12 cellular contexts compared by ENCODE assay signal in the genomic region with DNA sequence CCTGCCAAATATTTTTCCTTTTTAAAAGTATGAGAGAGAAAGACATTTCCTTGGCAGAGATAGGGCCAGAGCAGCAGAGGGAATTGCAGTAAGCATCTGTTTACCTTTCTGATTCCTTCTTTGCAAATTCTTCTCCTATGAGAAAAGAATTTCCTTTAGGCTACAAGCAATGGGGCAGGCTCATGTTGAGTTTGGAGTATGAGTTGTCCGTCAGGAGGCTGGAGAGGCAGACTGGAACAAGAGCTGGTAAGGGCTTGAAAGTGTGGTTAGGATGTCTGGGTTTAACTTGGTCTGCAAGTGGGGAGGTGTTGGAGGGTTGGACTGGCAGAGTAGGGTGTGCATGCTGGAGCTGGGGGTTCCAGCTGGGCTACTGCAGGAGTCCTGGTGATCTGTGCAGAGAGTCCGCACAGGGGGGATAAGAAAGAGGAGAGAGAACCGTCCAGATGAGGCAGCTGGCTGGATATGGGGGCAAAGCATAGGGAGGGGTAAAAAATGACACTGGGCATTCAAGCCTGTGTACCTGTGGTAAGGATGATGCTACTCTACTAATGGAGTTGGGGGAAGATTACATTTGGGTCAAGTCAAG. TPM values are rescaled to one million over a fixed set of nuclear protein-coding genes. Genes with fewer than 3 reads are reported as not detected.
A peak's percentile ranks its signal among the peaks of the same experiment; 100 is the strongest.
DNase-seq lines count a peak whose midpoint lies in the region; ATAC-seq and TF ChIP-seq lines count a peak whose summit lies in the region.
"Had no signal": no experiment of that assay in that cellular context is flagged by ENCODE, and none has a peak within 500 bp of the region (broad histone marks: within the 10 kb centered on the region; RNA-seq: fewer than 3 reads in every experiment).

No MANE protein-coding gene starts in this region.

- CTCF ChIA-PET in Caco-2 (lab: Charles Lee) = no interaction called here

- TF ChIP-seq CTCF in Caco-2 (IDR thresholded peaks at IDR 0.05; ENCODE audit: insufficient read depth in 1 of 2, low read depth in 1 of 2, low read length in 1 of 2, severe bottlenecking in 1 of 2, unreplicated experiment in 1 of 2) (no peak), endothelial cell (IDR thresholded peaks at IDR 0.05; ENCODE audit: unreplicated experiment) (no peak), mesothelial cell of epicardium (IDR thresholded peaks at IDR 0.05; ENCODE audit: unreplicated experiment) (no peak)

- H3K4me1 ChIP-seq in Caco-2 = peaks cover 14% of the 10 kb centered on the region; the same call in 1 of the 2 replicates
- no peaks in the 10 kb centered on the region for H3K4me1 ChIP-seq in right cardiac atrium (ENCODE audit: control insufficient read depth, insufficient read depth, low read length)
- H3K4me1 ChIP-seq: esophagus squamous epithelium had no signal

- POLR2A ChIA-PET in Caco-2 (lab: Charles Lee) = no interaction called here

- H3K27ac Mint-ChIP-seq in Caco-2 (ENCODE audit: unreplicated experiment) (peak overlapping the region; percentile 65), endothelial cell (ENCODE audit: unreplicated experiment) (peak overlapping the region; percentile 30), mesothelial cell of epicardium (peak overlapping the region; percentile 30)
- H3K27ac Mint-ChIP-seq: activated naive CD4-positive, alpha-beta T cell treated with anti-CD3 and anti-CD28 coated beads, Interleukin-2, amount 50 U/mL, for 24 hours had no signal

- 93% methylated on average over 3 of the region's 3 CpGs for WGBS in right cardiac atrium

- H3K4me3 ChIP-seq in Caco-2 (ENCODE audit: low read depth, low read length) (no peak overlapping the region), right cardiac atrium (ENCODE audit: low read length) (no peak overlapping the region)
- H3K4me3 ChIP-seq: esophagus squamous epithelium had no signal

- H3K27me3 ChIP-seq in Caco-2 (replicated peaks; ENCODE audit: control insufficient read depth, insufficient read depth, low read length) (no peaks in the 10 kb centered on the region), right cardiac atrium (ENCODE audit: control insufficient read depth, insufficient read depth) (no peaks in the 10 kb centered on the region)
- H3K27me3 ChIP-seq: esophagus squamous epithelium had no signal

- BruUV-seq in Caco-2 (replicated peaks; lab: Mats Ljungman, UMichigan) = no TSS peak

- H3K36me3 Mint-ChIP-seq in Caco-2 (ENCODE audit: insufficient read depth, unreplicated experiment) (no peaks in the 10 kb centered on the region), endothelial cell (ENCODE audit: low read depth, unreplicated experiment) (no peaks in the 10 kb centered on the region), mesothelial cell of epicardium (no peaks in the 10 kb centered on the region)
- H3K36me3 Mint-ChIP-seq: activated naive CD4-positive, alpha-beta T cell treated with anti-CD3 and anti-CD28 coated beads, Interleukin-2, amount 50 U/mL, for 24 hours had no signal

- no peaks in the 10 kb centered on the region for H3K9me3 ChIP-seq in Caco-2
- no peaks in the 10 kb centered on the region for H3K9me3 ChIP-seq in right cardiac atrium (ENCODE audit: control insufficient read depth, low read length)
- H3K9me3 ChIP-seq: esophagus squamous epithelium had no signal

- peaks cover 21% of the 10 kb centered on the region for H3K4me1 Mint-ChIP-seq in Caco-2 (ENCODE audit: low read depth, unreplicated experiment)
- H3K4me1 Mint-ChIP-seq in endothelial cell (ENCODE audit: unreplicated experiment) = peaks cover 20% of the 10 kb centered on the region
- H3K4me1 Mint-ChIP-seq in mesothelial cell of epicardium = peaks cover 39% of the 10 kb centered on the region
- H3K4me1 Mint-ChIP-seq: activated naive CD4-positive, alpha-beta T cell treated with anti-CD3 and anti-CD28 coated beads, Interleukin-2, amount 50 U/mL, for 24 hours had no signal

- H3K27me3 Mint-ChIP-seq in Caco-2 (ENCODE audit: insufficient read depth, unreplicated experiment) = no peaks in the 10 kb centered on the region
- H3K27me3 Mint-ChIP-seq in endothelial cell (ENCODE audit: unreplicated experiment) = no peaks in the 10 kb centered on the region
- no peaks in the 10 kb centered on the region for H3K27me3 Mint-ChIP-seq in mesothelial cell of epicardium (ENCODE audit: low read depth)

- H3K9me3 Mint-ChIP-seq in Caco-2 (ENCODE audit: unreplicated experiment) (no peaks in the 10 kb centered on the region), endothelial cell (ENCODE audit: unreplicated experiment) (no peaks in the 10 kb centered on the region), mesothelial cell of epicardium (no peaks in the 10 kb centered on the region)
- H3K9me3 Mint-ChIP-seq: activated naive CD4-positive, alpha-beta T cell treated with anti-CD3 and anti-CD28 coated beads, Interleukin-2, amount 50 U/mL, for 24 hours had no signal

- H3K4me3 Mint-ChIP-seq in Caco-2 (ENCODE audit: unreplicated experiment) (no peak overlapping the region), endothelial cell (ENCODE audit: unreplicated experiment) (no peak overlapping the region), mesothelial cell of epicardium (no peak overlapping the region)
- H3K4me3 Mint-ChIP-seq: activated naive CD4-positive, alpha-beta T cell treated with anti-CD3 and anti-CD28 coated beads, Interleukin-2, amount 50 U/mL, for 24 hours had no signal

- no peaks in the 10 kb centered on the region for H3K36me3 ChIP-seq in Caco-2 (ENCODE audit: control insufficient read depth, insufficient read depth, low read length)
- H3K36me3 ChIP-seq: esophagus squamous epithelium had no signal

- DNase-seq in Caco-2 (peak in 1 of 2 experiments; percentile 7), RPMI7951 (ENCODE audit: low read depth) (peak; percentile 9), endothelial cell (ENCODE audit: low spot score) (no peak), mesothelial cell of epicardium (ENCODE audit: low spot score in 2 of 2, unreplicated experiment in 2 of 2) (no peak), NCI-H1930 (lab: John Stamatoyannopoulos, UW) (no peak), right cardiac atrium (no peak)
- DNase-seq in stimulated activated CD4-positive, alpha-beta T cell treated with anti-CD3 and anti-CD28 coated beads, Interleukin-4, amount 100 ng/mL, for 1 hour = no peak
- DNase-seq: esophagus squamous epithelium, MV-4-11, NCI-H2227 treated with DMSO at 0.1 percent for 48 hours had no signal

- ATAC-seq in right cardiac atrium (no peak), GM18858 (IDR thresholded peaks at IDR 0.05; ENCODE audit: unreplicated experiment) (no peak)

- H3K27ac ChIP-seq in right cardiac atrium (ENCODE audit: low read length) = no peak overlapping the region
- H3K27ac ChIP-seq: esophagus squamous epithelium had no signal

- intact Hi-C loops in Caco-2 (cut with micrococcal nuclease; ENCODE audit: unreplicated experiment) (no loop called here), right cardiac atrium (cut with DNase I) (no loop called here)

RNA-seq across cellular contexts. Expression of gene TIAM2, which starts 19.7 kb away (rescaled TPM):
- 3.8 and 5.1 TPM in 2 replicates for total RNA-seq in Caco-2 (2022)
- total RNA-seq in RPMI7951 (2014; rRNA removed; shearing (Covaris generic)) = 10.7 and 18.3 TPM in 2 replicates
- 21.1 TPM for total RNA-seq in endothelial cell (ENCODE audit: unreplicated experiment)
- 14.4 to 19.9 TPM (median 18.1 TPM) in 3 replicates for total RNA-seq in mesothelial cell of epicardium
- 10 to 100 TPM in 3 of 4 donors, 1 to 10 TPM in 1; 9.2 to 13.9 (median 12.6) TPM for total RNA-seq in right cardiac atrium
- polyA plus RNA-seq in right cardiac atrium = 6.6 TPM
